18 cellular contexts compared by ENCODE assay signal in the genomic region with DNA sequence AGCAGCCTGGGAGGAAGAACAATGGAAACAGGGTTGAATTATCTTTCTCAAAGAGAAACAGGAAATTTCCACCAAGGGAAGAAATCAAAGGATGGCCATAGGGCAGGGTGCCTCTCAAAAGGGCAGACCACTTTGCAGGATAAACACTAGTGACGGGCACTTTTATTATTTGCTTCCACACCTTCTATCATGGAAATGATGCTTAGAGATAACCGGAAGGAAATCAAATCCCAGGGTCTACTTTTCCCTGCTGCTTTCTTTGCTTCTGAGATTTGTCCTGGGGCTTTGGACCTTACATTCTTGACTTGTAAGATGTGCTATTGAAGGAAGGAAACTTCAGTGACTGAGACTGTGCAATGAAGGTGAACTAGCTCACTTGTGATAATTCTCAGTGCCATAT. TPM values are rescaled to one million over a fixed set of nuclear protein-coding genes. Genes with fewer than 3 reads are reported as not detected.
A peak's percentile ranks its signal among the peaks of the same experiment; 100 is the strongest.
DNase-seq lines count a peak whose midpoint lies in the region; FAIRE-seq and TF ChIP-seq lines count a peak whose summit lies in the region.
"Had no signal": no experiment of that assay in that cellular context is flagged by ENCODE, and none has a peak within 500 bp of the region (broad histone marks: within the 10 kb centered on the region; RNA-seq: fewer than 3 reads in every experiment).

No MANE protein-coding gene starts in this region.

- peaks cover 16% of the 10 kb centered on the region; the same call in 1 of the 2 replicates for H3K27me3 ChIP-seq in HUES48 (ENCODE audit: control insufficient read depth, insufficient read depth, low read length)
- H3K27me3 ChIP-seq in astrocyte (ENCODE audit: insufficient read depth, low read length): no peaks in the 10 kb centered on the region
- H3K27me3 ChIP-seq in iPS-18a (ENCODE audit: control insufficient read depth, insufficient read depth, low read length): peaks cover 20% of the 10 kb centered on the region
- H3K27me3 ChIP-seq in smooth muscle cell (ENCODE audit: low read depth): peaks cover 73% of the 10 kb centered on the region
- H3K27me3 ChIP-seq: thyroid gland had no signal

- no peak overlapping the region for H2AFZ ChIP-seq in astrocyte (ENCODE audit: low read depth, low read length)
- peak overlapping the region; percentile 92 for H2AFZ ChIP-seq in smooth muscle cell (ENCODE audit: low read depth)

- TF ChIP-seq CTCF in astrocyte (IDR thresholded peaks at IDR 0.05; ENCODE audit: insufficient read depth, low read depth, low read length) (no peak), smooth muscle cell (IDR thresholded peaks at IDR 0.05; ENCODE audit: borderline replicate concordance, insufficient read depth, poor library complexity, severe bottlenecking) (no peak), GM10266 (IDR thresholded peaks at IDR 0.05; ENCODE audit: control insufficient read depth, insufficient read depth, low read depth, missing control alignments) (no peak)

- no peaks in the 10 kb centered on the region for H3K36me3 Mint-ChIP-seq in astrocyte (ENCODE audit: low read depth, unreplicated experiment)

- H3K9me3 Mint-ChIP-seq in astrocyte (ENCODE audit: unreplicated experiment): no peaks in the 10 kb centered on the region
- H3K9me3 Mint-ChIP-seq: activated T-helper 17 cell treated with anti-CD3 and anti-CD28 coated beads, Interleukin-2, amount 50 U/mL, for 72 hours had no signal

- H3K27me3 Mint-ChIP-seq in astrocyte (ENCODE audit: low read depth, unreplicated experiment): no peaks in the 10 kb centered on the region

- H3K4me1 Mint-ChIP-seq in astrocyte (ENCODE audit: low read depth, unreplicated experiment): peaks cover 13% of the 10 kb centered on the region
- H3K4me1 Mint-ChIP-seq: activated T-helper 17 cell treated with anti-CD3 and anti-CD28 coated beads, Interleukin-2, amount 50 U/mL, for 72 hours had no signal

- FAIRE-seq in astrocyte (lab: Jason Lieb, UNC): no peak
- FAIRE-seq: GM12878, keratinocyte had no signal

- H3K27ac Mint-ChIP-seq in astrocyte (ENCODE audit: unreplicated experiment): no peak overlapping the region
- H3K27ac Mint-ChIP-seq: activated T-helper 17 cell treated with anti-CD3 and anti-CD28 coated beads, Interleukin-2, amount 50 U/mL, for 72 hours had no signal

- H4K20me1 ChIP-seq in astrocyte (ENCODE audit: insufficient read depth, low read length) (no peaks in the 10 kb centered on the region), smooth muscle cell (ENCODE audit: low read depth) (no peaks in the 10 kb centered on the region)

- 38% methylated on average over 2 of the region's 2 CpGs for WGBS in smooth muscle cell (ENCODE audit: low lambda C conversion rate)

- DNase-seq in astrocyte (ENCODE audit: low read depth) (no peak), smooth muscle cell (lab: John Stamatoyannopoulos, UW; ENCODE audit: unreplicated experiment) (no peak), GM10266 (ENCODE audit: extremely low spot score) (no peak), EL (no peak), NCI-H1436 treated with DMSO at 0.1 percent for 48 hours (lab: John Stamatoyannopoulos, UW) (no peak)
- no peak for DNase-seq in effector CD8-positive, alpha-beta T cell (lab: John Stamatoyannopoulos, UW)
- DNase-seq: cortex of kidney; midbrain; NCI-H2029 treated with DMSO at 0.1 percent for 48 hours; stimulated activated CD4-positive, alpha-beta T cell treated with anti-CD3 and anti-CD28 coated beads, Interleukin-2, amount 100 ng/mL, for 24 hours; stimulated activated CD8-positive, alpha-beta memory T cell treated with anti-CD3 and anti-CD28 coated beads, Interleukin-4, amount 100 ng/mL, for 48 hours; thyroid gland had no signal

- peaks cover 6% of the 10 kb centered on the region for H3K79me2 ChIP-seq in astrocyte (ENCODE audit: insufficient read depth, low read length)
- H3K79me2 ChIP-seq in smooth muscle cell (ENCODE audit: low read depth): no peaks in the 10 kb centered on the region

- H3K9ac ChIP-seq in HUES48 (ENCODE audit: low read depth, low read length): no peak overlapping the region
- no peak overlapping the region for H3K9ac ChIP-seq in astrocyte (ENCODE audit: low read length)
- no peak overlapping the region for H3K9ac ChIP-seq in iPS-18a (ENCODE audit: low read length)
- no peak overlapping the region for H3K9ac ChIP-seq in smooth muscle cell (ENCODE audit: low read depth)

- H3K4me1 ChIP-seq in HUES48 (ENCODE audit: control insufficient read depth, insufficient read depth, low read length): peaks cover 32% of the 10 kb centered on the region
- H3K4me1 ChIP-seq in astrocyte (ENCODE audit: insufficient read depth, low read length): peaks cover 5% of the 10 kb centered on the region
- peaks cover 13% of the 10 kb centered on the region for H3K4me1 ChIP-seq in iPS-18a (ENCODE audit: control insufficient read depth, low read depth, low read length)
- peaks cover 16% of the 10 kb centered on the region for H3K4me1 ChIP-seq in smooth muscle cell (ENCODE audit: low read depth)

- H3K27ac ChIP-seq in HUES48 (ENCODE audit: low read depth, low read length): no peak overlapping the region
- H3K27ac ChIP-seq in astrocyte (ENCODE audit: low read depth, low read length): no peak overlapping the region
- no peak overlapping the region for H3K27ac ChIP-seq in iPS-18a (ENCODE audit: low read length)
- H3K27ac ChIP-seq in smooth muscle cell (ENCODE audit: low read depth): no peak overlapping the region
- H3K27ac ChIP-seq: psoas muscle, thyroid gland had no signal

- H3K4me2 ChIP-seq in astrocyte (ENCODE audit: low read length) (peak overlapping the region; percentile 98), smooth muscle cell (peak overlapping the region; percentile 96)

- H3K4me3 Mint-ChIP-seq in astrocyte (ENCODE audit: unreplicated experiment): peak overlapping the region; percentile 95

- no peaks in the 10 kb centered on the region for H3K36me3 ChIP-seq in HUES48 (ENCODE audit: control insufficient read depth, insufficient read depth, low read length)
- no peaks in the 10 kb centered on the region for H3K36me3 ChIP-seq in astrocyte (ENCODE audit: insufficient read depth, low read length)
- H3K36me3 ChIP-seq in iPS-18a (ENCODE audit: control insufficient read depth, low read depth, low read length): no peaks in the 10 kb centered on the region
- no peaks in the 10 kb centered on the region for H3K36me3 ChIP-seq in smooth muscle cell (ENCODE audit: low read depth)
- H3K36me3 ChIP-seq: thyroid gland had no signal

- no peaks in the 10 kb centered on the region for H3F3A ChIP-seq in smooth muscle cell (ENCODE audit: low read depth)

- H3K4me3 ChIP-seq in HUES48 (ENCODE audit: low read depth, low read length) (peak overlapping the region; percentile 97), astrocyte (ENCODE audit: insufficient read depth, low read depth, low read length) (peak overlapping the region; percentile 79), iPS-18a (ENCODE audit: low read length) (peak overlapping the region; percentile 80), smooth muscle cell (peak overlapping the region; percentile 69)
- H3K4me3 ChIP-seq: GM12878 had no signal

- H3K9me3 ChIP-seq in HUES48 (ENCODE audit: control insufficient read depth, insufficient read depth, low read length) (no peaks in the 10 kb centered on the region), astrocyte (ENCODE audit: insufficient read depth, low read depth, low read length) (no peaks in the 10 kb centered on the region), iPS-18a (ENCODE audit: control insufficient read depth, low read depth, low read length) (no peaks in the 10 kb centered on the region), smooth muscle cell (replicated peaks; ENCODE audit: low read depth) (no peaks in the 10 kb centered on the region)
- H3K9me3 ChIP-seq: psoas muscle, thyroid gland had no signal

RNA-seq across cellular contexts. Expression of gene SCN9A, which starts 1.1 kb away (rescaled TPM):
- 7.8 and 8.7 TPM in 2 replicates for total RNA-seq in astrocyte
- total RNA-seq in smooth muscle cell: 0.31 and 0.49 TPM in 2 replicates
- 0.24 TPM in 1 of 2 replicates, not detected in the other for polyA plus RNA-seq in smooth muscle cell
- total RNA-seq: activated T-helper 17 cell treated with anti-CD3 and anti-CD28 coated beads, Interleukin-2, amount 50 U/mL, for 72 hours had no signal
